25 cellular contexts compared by ENCODE assay signal in the genomic region with DNA sequence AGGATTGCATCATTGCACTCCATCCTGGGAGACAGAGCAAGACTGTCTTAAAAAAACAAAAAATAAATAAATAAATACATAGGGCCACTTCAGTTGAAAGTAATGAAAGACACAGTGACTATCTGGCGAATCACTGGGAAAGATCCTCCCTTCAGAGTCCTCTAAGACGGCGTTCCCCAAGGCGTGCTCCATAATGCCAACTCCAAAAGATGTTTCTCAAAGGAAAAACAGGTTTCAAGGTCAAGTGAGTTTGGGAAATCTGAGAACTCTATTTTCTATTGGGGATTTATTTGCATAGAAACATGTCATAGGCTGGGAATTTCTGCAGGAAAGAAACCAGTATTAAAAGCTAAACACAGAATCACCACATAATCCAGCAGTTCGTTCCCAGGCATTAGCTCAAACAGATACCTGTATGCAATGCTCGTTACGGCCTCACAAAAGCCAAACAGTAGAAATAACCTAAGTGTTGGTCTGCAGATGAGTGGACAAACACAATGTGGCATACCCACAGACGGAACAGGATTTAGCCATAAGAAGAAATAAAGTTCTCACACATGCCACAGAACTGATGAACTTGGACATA. TPM values are rescaled to one million over a fixed set of nuclear protein-coding genes. Genes with fewer than 3 reads are reported as not detected.
DNase-seq lines count a peak whose midpoint lies in the region; FAIRE-seq and TF ChIP-seq lines count a peak whose summit lies in the region.
"Had no signal": no experiment of that assay in that cellular context is flagged by ENCODE, and none has a peak within 500 bp of the region (broad histone marks: within the 10 kb centered on the region; RNA-seq: fewer than 3 reads in every experiment).

No MANE protein-coding gene starts in this region.

- H3K4me1 Mint-ChIP-seq in HFFc6 (ENCODE audit: low read depth) (peaks cover 10% of the 10 kb centered on the region), astrocyte (ENCODE audit: low read depth, unreplicated experiment) (no peaks in the 10 kb centered on the region), immature natural killer cell (peaks cover 71 to 81% of the 10 kb centered on the region in 2 donors)

- H4K20me1 ChIP-seq in astrocyte (ENCODE audit: insufficient read depth, low read length) = peaks cover 22% of the 10 kb centered on the region

- H3K27ac Mint-ChIP-seq in HFFc6 = peak overlapping the region; percentile 30; the same call in 1 of the 2 replicates
- peak overlapping the region; percentile 43 for H3K27ac Mint-ChIP-seq in astrocyte (ENCODE audit: unreplicated experiment)
- peak overlapping the region in 4 of 6 donors; percentile 17 to 74 (median 44) for H3K27ac Mint-ChIP-seq in immature natural killer cell
- H3K27ac Mint-ChIP-seq: activated naive CD8-positive, alpha-beta T cell treated with anti-CD3 and anti-CD28 coated beads, Interleukin-2, amount 10 ng/mL, durations not matched to agents 7 days and 5 days; activated T-helper 2 cell treated with anti-CD3 and anti-CD28 coated beads, Interferon-gamma antibody, Interleukin-2, Interleukin-4, amounts not matched to agents 10 μg/mL and 5 μg/mL and 100 μg/mL, durations not matched to agents 14 hours and 24 hours and 36 hours; CD4-positive, CD25-positive, alpha-beta regulatory T cell; naive thymus-derived CD4-positive, alpha-beta T cell; T-helper 1 cell treated with Interleukin-12 subunit alpha and Interleukin-12 subunit beta and Interleukin-4 antibody, amounts not matched to agents 30 μg/mL and 1 μg/mL, for 36 hours had no signal

- H3K36me3 Mint-ChIP-seq in HFFc6 (ENCODE audit: low read depth) (peaks cover 17% of the 10 kb centered on the region), astrocyte (ENCODE audit: low read depth, unreplicated experiment) (peaks cover 11% of the 10 kb centered on the region), immature natural killer cell (peaks cover 40 to 62% (median 47%) of the 10 kb centered on the region in 3 donors)

- H3K9me3 Mint-ChIP-seq in HFFc6 (no peaks in the 10 kb centered on the region), astrocyte (ENCODE audit: unreplicated experiment) (no peaks in the 10 kb centered on the region), immature natural killer cell (no peaks in the 10 kb centered on the region)
- H3K9me3 Mint-ChIP-seq: activated naive CD8-positive, alpha-beta T cell treated with anti-CD3 and anti-CD28 coated beads, Interleukin-2, amount 10 ng/mL, durations not matched to agents 7 days and 5 days; activated T-helper 2 cell treated with anti-CD3 and anti-CD28 coated beads, Interferon-gamma antibody, Interleukin-2, Interleukin-4, amounts not matched to agents 10 μg/mL and 5 μg/mL and 100 μg/mL, durations not matched to agents 14 hours and 24 hours and 36 hours; CD4-positive, CD25-positive, alpha-beta regulatory T cell; naive thymus-derived CD4-positive, alpha-beta T cell; T-helper 1 cell treated with Interleukin-12 subunit alpha and Interleukin-12 subunit beta and Interleukin-4 antibody, amounts not matched to agents 30 μg/mL and 1 μg/mL, for 36 hours had no signal

- peaks cover 14% of the 10 kb centered on the region for H3K79me2 ChIP-seq in astrocyte (ENCODE audit: insufficient read depth, low read length)

- H3K4me3 ChIP-seq in astrocyte (ENCODE audit: insufficient read depth, low read depth, low read length) (no peak overlapping the region), prostate gland (no peak overlapping the region)
- H3K4me3 ChIP-seq: body of pancreas, ovary, right atrium auricular region had no signal

- DNase-seq in Caki2 (ENCODE audit: low read depth) (peak; percentile 81), HFFc6 (peak; percentile 27), astrocyte (ENCODE audit: low read depth) (peak; percentile 32), immature natural killer cell (no peak), prostate gland (ENCODE audit: low spot score) (no peak), NCI-H1436 treated with DMSO at 0.1 percent for 48 hours (lab: John Stamatoyannopoulos, UW) (no peak)
- DNase-seq in stimulated activated CD4-positive, alpha-beta T cell treated with anti-CD3 and anti-CD28 coated beads, Interleukin-15, amount 100 ng/mL, for 24 hours = no peak
- DNase-seq: activated CD4-positive, alpha-beta T cell treated with anti-CD3 and anti-CD28 coated beads, Interleukin-2, amount 50 U/mL, for 1 hour; activated naive CD8-positive, alpha-beta T cell treated with anti-CD3 and anti-CD28 coated beads, Interleukin-2, amount 10 ng/mL, durations not matched to agents 7 days and 5 days; body of pancreas; CD4-positive, CD25-positive, alpha-beta regulatory T cell; DMS153; effector CD4-positive, alpha-beta T cell; naive thymus-derived CD4-positive, alpha-beta T cell; NCI-H1048; NCI-H2029; NCI-H446 treated with DMSO at 0.1 percent for 48 hours; NK-92 treated with Interleukin-12 subunit alpha and Interleukin-12 subunit beta, amount 100 ng/mL, for 24 hours; ovary; stimulated activated CD4-positive, alpha-beta T cell treated with anti-CD3 and anti-CD28 coated beads, Interleukin-12 subunit alpha, Interleukin-12 subunit beta, amount 100 ng/mL, for 4 hours had no signal

- H3K27me3 Mint-ChIP-seq in HFFc6 (ENCODE audit: insufficient read depth) (peaks cover 1% of the 10 kb centered on the region; the same call in 1 of the 2 replicates), astrocyte (ENCODE audit: low read depth, unreplicated experiment) (no peaks in the 10 kb centered on the region), immature natural killer cell (ENCODE audit: low read depth in 3 of 3) (peaks cover 9 to 14% (median 13%) of the 10 kb centered on the region in 3 donors)
- H3K27me3 Mint-ChIP-seq: activated naive CD8-positive, alpha-beta T cell treated with anti-CD3 and anti-CD28 coated beads, Interleukin-2, amount 10 ng/mL, durations not matched to agents 7 days and 5 days; CD4-positive, CD25-positive, alpha-beta regulatory T cell; naive thymus-derived CD4-positive, alpha-beta T cell had no signal

- H3K27me3 ChIP-seq in astrocyte (ENCODE audit: insufficient read depth, low read length) (no peaks in the 10 kb centered on the region), prostate gland (replicated peaks; ENCODE audit: insufficient read depth) (no peaks in the 10 kb centered on the region)
- H3K27me3 ChIP-seq: body of pancreas, ovary, right atrium auricular region had no signal

- 88% methylated on average over 8 of the region's 8 CpGs for WGBS in prostate gland

- H3K4me1 ChIP-seq in astrocyte (ENCODE audit: insufficient read depth, low read length) (no peaks in the 10 kb centered on the region), prostate gland (replicated peaks) (peaks cover 10% of the 10 kb centered on the region)
- H3K4me1 ChIP-seq: body of pancreas, right atrium auricular region had no signal

- TF ChIP-seq POLR2A in prostate gland (IDR thresholded peaks at IDR 0.05) = no peak

- H3K27ac ChIP-seq in astrocyte (ENCODE audit: low read depth, low read length) = no peak overlapping the region
- H3K27ac ChIP-seq in prostate gland = no peak overlapping the region
- H3K27ac ChIP-seq: body of pancreas, ovary, right atrium auricular region, VCaP had no signal

- H3K9ac ChIP-seq in astrocyte (ENCODE audit: low read length) = no peak overlapping the region

- no peak overlapping the region for H2AFZ ChIP-seq in astrocyte (ENCODE audit: low read depth, low read length)

- H3K36me3 ChIP-seq in astrocyte (ENCODE audit: insufficient read depth, low read length) = peaks cover 23% of the 10 kb centered on the region
- peaks cover 3 to 7% of the 10 kb centered on the region in 2 donors for H3K36me3 ChIP-seq in prostate gland
- H3K36me3 ChIP-seq: ovary had no signal

- TF ChIP-seq CTCF in HFFc6 (IDR thresholded peaks at IDR 0.05) (no peak), astrocyte (IDR thresholded peaks at IDR 0.05; ENCODE audit: insufficient read depth, low read depth, low read length) (no peak), prostate gland (IDR thresholded peaks at IDR 0.05) (no peak)

- H3K4me2 ChIP-seq in astrocyte (ENCODE audit: low read length) = peak overlapping the region; percentile 28

- in situ Hi-C loops in Caki2 (cut with HindIII; ENCODE audit: low pct_unique_long_range_greater_than_20kb, low sequenced_read_pairs) = no loop called here

- intact Hi-C loops in prostate gland (cut with DNase I) = no loop called here

- H3K9me3 ChIP-seq in astrocyte (ENCODE audit: insufficient read depth, low read depth, low read length) (no peaks in the 10 kb centered on the region), prostate gland (no peaks in the 10 kb centered on the region)
- H3K9me3 ChIP-seq: body of pancreas, ovary, right atrium auricular region had no signal

- FAIRE-seq in astrocyte (lab: Jason Lieb, UNC) = no peak
- FAIRE-seq: RCC 7860 had no signal

- H3K4me3 Mint-ChIP-seq in HFFc6 (no peak overlapping the region), astrocyte (ENCODE audit: unreplicated experiment) (no peak overlapping the region), immature natural killer cell (no peak overlapping the region)
- H3K4me3 Mint-ChIP-seq: activated naive CD8-positive, alpha-beta T cell treated with anti-CD3 and anti-CD28 coated beads, Interleukin-2, amount 10 ng/mL, durations not matched to agents 7 days and 5 days; CD4-positive, CD25-positive, alpha-beta regulatory T cell; naive thymus-derived CD4-positive, alpha-beta T cell; T-helper 1 cell treated with Interleukin-12 subunit alpha and Interleukin-12 subunit beta and Interleukin-4 antibody, amounts not matched to agents 30 μg/mL and 1 μg/mL, for 36 hours had no signal

RNA-seq across cellular contexts. Expression of a gene that starts 7.9 kb away (rescaled TPM):
- 28.1 and 38.3 TPM in 2 replicates for total RNA-seq in Caki2 (2014; rRNA removed; shearing (Covaris generic); ENCODE audit: low replicate concordance)
- 10 to 100 TPM; 18.4 to 23.7 (median 21.7) TPM for total RNA-seq in HFFc6 (2021; fragmentation: NEBNext Ultra II Directional; extraction: Animal tissue kit (Norgen Biotek cat#: 25700))
- total RNA-seq in astrocyte (29.6 and 29.8 TPM in 2 replicates), prostate gland (10 to 100 TPM; 28.2 to 56.4 TPM)
- polyA plus RNA-seq in immature natural killer cell = 10 to 100 TPM; 52.0 to 70.0 (median 61.0) TPM

Comparison
In these comparisons a context has a peak if more than half of its experiments do, and no peak if none do; other contexts are left out.
1. DNase-seq: peak in Caki2 (single experiment), HFFc6 (single experiment) and astrocyte (single experiment); none in immature natural killer cell (0 of 3), prostate gland (single experiment), NCI-H1436 treated with DMSO at 0.1 percent for 48 hours (single experiment) and stimulated activated CD4-positive, alpha-beta T cell treated with anti-CD3 and anti-CD28 coated beads, Interleukin-15, amount 100 ng/mL, for 24 hours (single experiment).
2. Peak in every context shown above with its lines, with median percentiles within 50 percentile points of each other: H3K27ac Mint-ChIP-seq.